Comparison of ENCODE assay signal across 10 cellular contexts in the genomic region with DNA sequence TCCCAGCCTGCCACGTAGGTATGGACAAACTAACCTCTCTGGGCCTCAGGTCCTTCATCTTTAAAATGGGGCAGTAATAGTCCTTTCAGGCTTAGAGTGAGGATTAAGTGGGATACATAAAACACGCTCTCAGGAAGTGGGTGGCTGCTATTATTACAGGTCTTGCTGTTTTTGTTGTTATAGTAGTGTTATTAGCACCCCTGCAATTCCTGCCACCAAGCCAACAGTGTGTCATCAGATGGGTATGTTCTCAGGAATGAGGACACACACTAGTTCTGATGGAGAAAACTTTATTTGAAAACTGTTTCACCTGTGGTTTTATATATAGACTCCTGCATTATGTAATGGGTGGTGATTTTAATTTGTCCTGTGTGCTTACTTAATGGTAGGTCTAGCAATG.
DNase-seq lines count a peak whose midpoint lies in the region; ATAC-seq lines count a peak whose summit lies in the region.
"Had no signal": no experiment of that assay in that cellular context is flagged by ENCODE, and none has a peak within 500 bp of the region (broad histone marks: within the 10 kb centered on the region; RNA-seq: fewer than 3 reads in every experiment).

No MANE protein-coding gene starts in this region.

- ATAC-seq in esophagus mucosa (peak; percentile 49), GM18858 (IDR thresholded peaks at IDR 0.05; ENCODE audit: unreplicated experiment) (no peak), HG02938 (IDR thresholded peaks at IDR 0.05; ENCODE audit: unreplicated experiment) (no peak)

- peak; percentile 38 for DNase-seq in NCI-H1105 treated with DMSO at 0.1 percent for 48 hours (lab: John Stamatoyannopoulos, UW)
- no peak for DNase-seq in NCI-H1105 (lab: John Stamatoyannopoulos, UW)
- DNase-seq in NCI-H69 (lab: John Stamatoyannopoulos, UW) = peak; percentile 19
- DNase-seq in activated naive CD4-positive, alpha-beta T cell treated with Interleukin-2 at 50 U/mL for 16 hours = no peak
- DNase-seq: RPMI8226; stimulated activated CD4-positive, alpha-beta T cell treated with anti-CD3 and anti-CD28 coated beads, Interleukin-4, amount 100 ng/mL, for 4 hours had no signal

- peak overlapping the region in 16 of 21 experiments; percentile 24 to 87 (median 67) for H3K27ac ChIP-seq in skin epidermis

- H3K4me3 ChIP-seq in skin epidermis = no peak overlapping the region

Comparison
In these comparisons a context has a peak if more than half of its experiments do, and no peak if none do; other contexts are left out.
1. DNase-seq: peak in NCI-H1105 treated with DMSO at 0.1 percent for 48 hours (single experiment) and NCI-H69 (single experiment); none in NCI-H1105 (single experiment) and activated naive CD4-positive, alpha-beta T cell treated with Interleukin-2 at 50 U/mL for 16 hours (single experiment).